Comparison of ENCODE assay signal across 8 cellular contexts in genomic region chr7:126700807-126701604, GRCh38.
DNase-seq lines count a peak whose midpoint lies in the region; ATAC-seq and TF ChIP-seq lines count a peak whose summit lies in the region.

No MANE protein-coding gene starts in this region.

- H3K4me3 Mint-ChIP-seq in CD8-positive, alpha-beta T cell: no peak overlapping the region
- no peak overlapping the region for H3K4me3 Mint-ChIP-seq in activated CD4-positive, alpha-beta T cell treated with anti-CD3 and anti-CD28 coated beads, Interleukin-2, amount 10 ng/mL, durations not matched to agents 7 days and 5 days

- no peaks in the 10 kb centered on the region for H3K36me3 Mint-ChIP-seq in CD8-positive, alpha-beta T cell
- no peaks in the 10 kb centered on the region for H3K36me3 Mint-ChIP-seq in activated CD4-positive, alpha-beta T cell treated with anti-CD3 and anti-CD28 coated beads, Interleukin-2, amount 10 ng/mL, durations not matched to agents 7 days and 5 days (ENCODE audit: low read depth)

- H3K9me3 ChIP-seq in CD8-positive, alpha-beta T cell (ENCODE audit: low read length): no peaks in the 10 kb centered on the region
- H3K9me3 ChIP-seq in gastrocnemius medialis: no peaks in the 10 kb centered on the region

- POLR2A ChIA-PET in CD8-positive, alpha-beta T cell (lab: Charles Lee): no interaction called here
- POLR2A ChIA-PET in activated CD4-positive, alpha-beta T cell treated with anti-CD3 and anti-CD28 coated beads, Interleukin-2, amount 10 ng/mL, durations not matched to agents 7 days and 5 days (lab: Charles Lee): no interaction called here

- in situ Hi-C loops in gastrocnemius medialis (cut with MboI; ENCODE audit: low sequenced_read_pairs in 4 of 4): no loop called here

- no peaks in the 10 kb centered on the region for H3K4me1 Mint-ChIP-seq in CD8-positive, alpha-beta T cell (ENCODE audit: low read depth)
- H3K4me1 Mint-ChIP-seq in activated CD4-positive, alpha-beta T cell treated with anti-CD3 and anti-CD28 coated beads, Interleukin-2, amount 10 ng/mL, durations not matched to agents 7 days and 5 days: peaks cover 6% of the 10 kb centered on the region

- no peaks in the 10 kb centered on the region for H3K36me3 ChIP-seq in CD8-positive, alpha-beta T cell (ENCODE audit: insufficient read depth, low read length)
- H3K36me3 ChIP-seq in gastrocnemius medialis: no peaks in the 10 kb centered on the region

- TF ChIP-seq POLR2A in GM19193 (IDR thresholded peaks at IDR 0.05; ENCODE audit: extremely low read depth, insufficient read depth, insufficient read length) (peak; percentile 59), gastrocnemius medialis (IDR thresholded peaks at IDR 0.05) (no peak)

- no peaks in the 10 kb centered on the region for H3K4me1 ChIP-seq in CD8-positive, alpha-beta T cell (ENCODE audit: insufficient read depth, low read length)
- H3K4me1 ChIP-seq in gastrocnemius medialis: no peaks in the 10 kb centered on the region

- H3K27me3 ChIP-seq in CD8-positive, alpha-beta T cell (ENCODE audit: insufficient read depth, low read length): no peaks in the 10 kb centered on the region
- no peaks in the 10 kb centered on the region for H3K27me3 ChIP-seq in gastrocnemius medialis

- no peak overlapping the region for H3K27ac ChIP-seq in CD8-positive, alpha-beta T cell (ENCODE audit: low read depth, low read length)
- H3K27ac ChIP-seq in gastrocnemius medialis: no peak overlapping the region

- H3K27ac Mint-ChIP-seq in CD8-positive, alpha-beta T cell: no peak overlapping the region
- H3K27ac Mint-ChIP-seq in activated CD4-positive, alpha-beta T cell treated with anti-CD3 and anti-CD28 coated beads, Interleukin-2, amount 10 ng/mL, durations not matched to agents 7 days and 5 days: no peak overlapping the region

- peak in 4 of 7 experiments; percentile 4 to 30 (median 14) for DNase-seq in CD8-positive, alpha-beta T cell
- DNase-seq in NCI-H510A (lab: John Stamatoyannopoulos, UW): peak; percentile 59
- peak; percentile 59 for DNase-seq in activated CD4-positive, alpha-beta T cell treated with anti-CD3 and anti-CD28 coated beads, Interleukin-2, amount 10 ng/mL, durations not matched to agents 7 days and 5 days
- peak; percentile 82 to 94 for DNase-seq in foreskin fibroblast
- peak; percentile 27 for DNase-seq in stimulated activated CD4-positive, alpha-beta T cell treated with anti-CD3 and anti-CD28 coated beads, Interleukin-12 subunit alpha, Interleukin-12 subunit beta, amount 100 ng/mL, for 4 hours
- no peak for DNase-seq in gastrocnemius medialis

- peak; percentile 62 for ATAC-seq in CD8-positive, alpha-beta T cell
- ATAC-seq in HG03175 (IDR thresholded peaks at IDR 0.05; ENCODE audit: unreplicated experiment): peak; percentile 89
- ATAC-seq in gastrocnemius medialis: no peak

- CTCF ChIA-PET in CD8-positive, alpha-beta T cell (lab: Charles Lee): no interaction called here
- CTCF ChIA-PET in activated CD4-positive, alpha-beta T cell treated with anti-CD3 and anti-CD28 coated beads, Interleukin-2, amount 10 ng/mL, durations not matched to agents 7 days and 5 days (lab: Charles Lee): interaction anchor here (1.4 kb wide), 1 partner anchor 11 kb away, joined by 4 read pairs; no protein-coding TSS in a partner anchor

- intact Hi-C loops in CD8-positive, alpha-beta T cell (cut with DNase I, micrococcal nuclease): no loop called here
- intact Hi-C loops in gastrocnemius medialis (cut with DNase I; ENCODE audit: low total_unique reads): no loop called here

- TF ChIP-seq CTCF in CD8-positive, alpha-beta T cell (IDR thresholded peaks at IDR 0.05): no peak
- no peak for TF ChIP-seq CTCF in foreskin fibroblast (IDR thresholded peaks at IDR 0.05; ENCODE audit: low read depth, low read length)
- no peak for TF ChIP-seq CTCF in gastrocnemius medialis (IDR thresholded peaks at IDR 0.05 in 4 of 5, conservative IDR thresholded peaks at IDR 0.05 in 1 of 5)

- H3K27me3 Mint-ChIP-seq in CD8-positive, alpha-beta T cell (ENCODE audit: low read depth): peaks cover 3% of the 10 kb centered on the region
- H3K27me3 Mint-ChIP-seq in activated CD4-positive, alpha-beta T cell treated with anti-CD3 and anti-CD28 coated beads, Interleukin-2, amount 10 ng/mL, durations not matched to agents 7 days and 5 days: peaks cover 8% of the 10 kb centered on the region

- H3K9me3 Mint-ChIP-seq in CD8-positive, alpha-beta T cell: peaks cover 5% of the 10 kb centered on the region
- H3K9me3 Mint-ChIP-seq in activated CD4-positive, alpha-beta T cell treated with anti-CD3 and anti-CD28 coated beads, Interleukin-2, amount 10 ng/mL, durations not matched to agents 7 days and 5 days: peaks cover 4% of the 10 kb centered on the region

- no peak overlapping the region for H3K4me3 ChIP-seq in CD8-positive, alpha-beta T cell (ENCODE audit: low read depth, low read length)
- peak overlapping the region; percentile 2 to 3 for H3K4me3 ChIP-seq in foreskin fibroblast (ENCODE audit: low read depth in 1 of 2, low read length in 2 of 2)
- H3K4me3 ChIP-seq in gastrocnemius medialis: no peak overlapping the region

Comparison
In these comparisons a context has a peak if more than half of its experiments do, and no peak if none do; other contexts are left out.
1. ATAC-seq: peak in CD8-positive, alpha-beta T cell (single experiment) and HG03175 (single experiment); none in gastrocnemius medialis (0 of 2).
2. DNase-seq: peak in CD8-positive, alpha-beta T cell (4 of 7), NCI-H510A (single experiment), activated CD4-positive, alpha-beta T cell treated with anti-CD3 and anti-CD28 coated beads, Interleukin-2, amount 10 ng/mL, durations not matched to agents 7 days and 5 days (single experiment), foreskin fibroblast (2 of 2) and stimulated activated CD4-positive, alpha-beta T cell treated with anti-CD3 and anti-CD28 coated beads, Interleukin-12 subunit alpha, Interleukin-12 subunit beta, amount 100 ng/mL, for 4 hours (single experiment); none in gastrocnemius medialis (0 of 2).
3. H3K4me3 ChIP-seq: peak in foreskin fibroblast (2 of 2); none in CD8-positive, alpha-beta T cell (single experiment) and gastrocnemius medialis (0 of 4).